2 cellular contexts compared by ENCODE assay signal in genomic region chr10:22560391-22561239, GRCh38.
TF ChIP-seq lines count a peak whose summit lies in the region.

No MANE protein-coding gene starts in this region.

TF ChIP-seq in HEK293T, 16 proteins besides CTCF, POLR2A, EP300 and RAD21 (continued from another document):
- no peak for TF ChIP-seq FOXA1 (IDR thresholded peaks at IDR 0.05)

TF ChIP-seq in GM12878, 131 proteins besides CTCF, POLR2A, EP300 and RAD21:
- TF ChIP-seq BCL3 (IDR thresholded peaks at IDR 0.05; ENCODE audit: borderline replicate concordance, insufficient read depth, low read depth, low read length, poor library complexity, severe bottlenecking) (peak; percentile 25), RCOR1 (conservative IDR thresholded peaks at IDR 0.05; ENCODE audit: low read depth, low read length) (no peak), CHD1 (IDR thresholded peaks at IDR 0.05; ENCODE audit: low read depth, low read length) (no peak), KAT2A (conservative IDR thresholded peaks at IDR 0.05; ENCODE audit: control insufficient read depth, low read depth, low read length) (no peak), PBX3 (IDR thresholded peaks at IDR 0.05; ENCODE audit: insufficient replicate concordance, low read depth, low read length) (no peak)
